ENCODE assay signal across 27 cellular contexts in the genomic region with DNA sequence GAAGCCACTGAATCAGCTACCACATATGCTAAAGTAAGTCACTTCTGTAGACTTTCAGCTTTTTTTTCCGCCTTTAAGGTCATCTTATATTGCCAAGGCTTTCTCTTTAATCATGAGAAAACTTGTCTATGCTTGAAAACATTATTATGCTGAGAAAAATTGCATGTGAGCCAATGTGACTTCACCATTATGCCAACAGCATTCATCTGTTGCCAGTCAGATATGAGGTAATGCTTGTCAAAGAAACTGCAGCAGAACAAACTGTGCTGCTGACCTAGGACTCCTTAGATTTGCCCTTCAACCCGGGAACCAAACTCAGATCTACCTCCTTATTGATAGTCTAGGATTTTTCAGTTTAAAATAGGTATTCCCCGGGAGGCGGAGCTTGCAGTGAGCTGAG. TPM values are rescaled to one million over a fixed set of nuclear protein-coding genes. Genes with fewer than 3 reads are reported as not detected.
DNase-seq lines count a peak whose midpoint lies in the region; ATAC-seq and TF ChIP-seq lines count a peak whose summit lies in the region.
"Had no signal": no experiment of that assay in that cellular context is flagged by ENCODE, and none has a peak within 500 bp of the region (broad histone marks: within the 10 kb centered on the region; RNA-seq: fewer than 3 reads in every experiment).

No MANE protein-coding gene starts in this region.

- POLR2A ChIA-PET in RWPE1 (lab: Yijun Ruan, JAX; ENCODE audit: low non-redundant PET): interaction anchor here (0.7 kb wide), 1 partner anchor 28 kb away, joined by 4 read pairs; no protein-coding TSS in a partner anchor

- no peak for TF ChIP-seq CTCF in RWPE1 (conservative IDR thresholded peaks at IDR 0.05; ENCODE audit: low read depth)

- H3K27ac ChIP-seq in RWPE1: peak overlapping the region; percentile 87
- H3K27ac ChIP-seq: gastroesophageal sphincter, psoas muscle, SK-N-MC had no signal

- CTCF ChIA-PET in RWPE1 (lab: Yijun Ruan, JAX): interaction anchor here (0.5 to 0.6 kb wide), 2 partner anchors 47 to 1087 kb away, joined by 3 to 6 read pairs; no protein-coding TSS in a partner anchor

- peak; percentile 61 for ATAC-seq in esophagus mucosa
- no peak for ATAC-seq in HG03521 (IDR thresholded peaks at IDR 0.05; ENCODE audit: unreplicated experiment)
- ATAC-seq in GM21447 (IDR thresholded peaks at IDR 0.05; ENCODE audit: unreplicated experiment): no peak
- ATAC-seq: activated CD8-positive, alpha-beta memory T cell treated with anti-CD3 and anti-CD28 coated beads, Interleukin-2, amount 10 ng/mL, durations not matched to agents 7 days and 5 days; activated T-cell treated with anti-CD3 and anti-CD28 coated beads, Interleukin-2, amount 50 U/mL, for 72 hours; gastroesophageal sphincter; GM12878; psoas muscle had no signal

- DNase-seq in Ammon's horn (ENCODE audit: low spot score) (peak; percentile 72), RWPE1 (ENCODE audit: low spot score) (peak; percentile 35), midbrain (lab: John Stamatoyannopoulos, UW) (peak; percentile 60), CD1c-positive myeloid dendritic cell (ENCODE audit: extremely low spot score) (no peak)
- DNase-seq in activated CD4-positive, alpha-beta T cell treated with anti-CD3 and anti-CD28 coated beads for 1 hour: no peak
- DNase-seq: activated CD4-positive, alpha-beta T cell treated with anti-CD3 and anti-CD28 coated beads, Interleukin-2, amount 10 ng/mL, durations not matched to agents 24 days and 14 days; activated CD8-positive, alpha-beta memory T cell treated with anti-CD3 and anti-CD28 coated beads, Interleukin-2, amount 10 ng/mL, durations not matched to agents 7 days and 5 days; activated naive CD4-positive, alpha-beta T cell treated with Interleukin-2 at 50 U/mL for 16 hours; activated T-cell treated with anti-CD3 and anti-CD28 coated beads, Interleukin-2, amount 50 U/mL, for 72 hours; amniotic stem cell; central memory CD4-positive, alpha-beta T cell; COR-L47; erythroblast; H9; Karpas-422; MV-4-11; NCI-H2171; NCI-H524 treated with DMSO at 0.1 percent for 48 hours; psoas muscle; small intestine; stimulated activated CD4-positive, alpha-beta T cell treated with anti-CD3 and anti-CD28 coated beads, Interleukin-1b, Interleukin-23, amount 100 ng/mL, for 48 hours had no signal

RNA-seq across cellular contexts. Expression of a gene that starts 34.3 kb away (rescaled TPM):
- total RNA-seq in esophagus mucosa: 49.5 TPM

Comparison
In these comparisons a context has a peak if more than half of its experiments do, and no peak if none do; other contexts are left out.
1. DNase-seq: peak in Ammon's horn (single experiment), RWPE1 (single experiment) and midbrain (single experiment); none in CD1c-positive myeloid dendritic cell (single experiment) and activated CD4-positive, alpha-beta T cell treated with anti-CD3 and anti-CD28 coated beads for 1 hour (single experiment).